15 cellular contexts compared by ENCODE assay signal in genomic region chr18:46542545-46542944, GRCh38.
DNase-seq lines count a peak whose midpoint lies in the region; ATAC-seq, FAIRE-seq and TF ChIP-seq lines count a peak whose summit lies in the region.
"Had no signal": no experiment of that assay in that cellular context is flagged by ENCODE, and none has a peak within 500 bp of the region (broad histone marks: within the 10 kb centered on the region; RNA-seq: fewer than 3 reads in every experiment).

No MANE protein-coding gene starts in this region.

- no peak for TF ChIP-seq RAD21 in SK-N-SH (IDR thresholded peaks at IDR 0.05; ENCODE audit: low read length)

- no peak overlapping the region for H3K9ac ChIP-seq in SK-N-SH

- no peaks in the 10 kb centered on the region for H3K79me2 ChIP-seq in SK-N-SH (ENCODE audit: insufficient read depth)

- no peak for TF ChIP-seq EP300 in SK-N-SH (IDR thresholded peaks at IDR 0.05; ENCODE audit: borderline replicate concordance in 1 of 2, low read depth in 1 of 2, low read length in 1 of 2)

- TF ChIP-seq CTCF in SK-N-SH (IDR thresholded peaks at IDR 0.05) (no peak), foreskin keratinocyte (conservative IDR thresholded peaks at IDR 0.05) (no peak), chondrocyte (IDR thresholded peaks at IDR 0.05) (no peak)

- no peak for ATAC-seq in SK-N-SH treated with all-trans-retinoic acid at 6 μM for 48 hours
- ATAC-seq in foreskin keratinocyte, result peak; percentile 27
- ATAC-seq in left colon, result no peak

- no peaks in the 10 kb centered on the region for H3K36me3 ChIP-seq in SK-N-SH (replicated peaks in 1 of 2; ENCODE audit: control insufficient read depth in 1 of 2, insufficient read depth in 2 of 2, low read length in 1 of 2)
- H3K36me3 ChIP-seq: adrenal gland had no signal

- intact Hi-C loops in left colon (cut with DNase I, micrococcal nuclease), result no loop called here

- no peaks in the 10 kb centered on the region for H3K9me3 ChIP-seq in SK-N-SH
- H3K9me3 ChIP-seq: adrenal gland, spleen had no signal

- in situ Hi-C loops in SK-MEL-5 (cut with HindIII; ENCODE audit: low pct_unique_long_range_greater_than_20kb, low sequenced_read_pairs), result no loop called here

- no peaks in the 10 kb centered on the region for H3K9me2 ChIP-seq in SK-N-SH

- no peak overlapping the region for H3K4me2 ChIP-seq in SK-N-SH

- no peak for DNase-seq in SK-N-SH
- peak; percentile 13 for DNase-seq in SK-MEL-5 (ENCODE audit: low read depth, low spot score)
- peak; percentile 5 to 24 for DNase-seq in foreskin keratinocyte
- DNase-seq in urothelium cell line (ENCODE audit: low spot score), result peak; percentile 31
- no peak for DNase-seq in epidermal melanocyte (ENCODE audit: insufficient read length, low spot score)
- DNase-seq in chondrocyte (ENCODE audit: low spot score), result no peak
- DNase-seq in left colon, result no peak
- DNase-seq: adrenal gland; CD8-positive, alpha-beta memory T cell; H9; MM.1S; spleen had no signal

- H3K4me1 ChIP-seq in SK-N-SH (ENCODE audit: control insufficient read depth in 1 of 2, insufficient read depth in 2 of 2, low read depth in 1 of 2, low read length in 1 of 2), result no peaks in the 10 kb centered on the region
- H3K4me1 ChIP-seq in foreskin keratinocyte, result no peaks in the 10 kb centered on the region
- H3K4me1 ChIP-seq: adrenal gland, spleen had no signal

- H3K27ac ChIP-seq in SK-N-SH (ENCODE audit: low read depth in 2 of 2, low read length in 1 of 2) (no peak overlapping the region), foreskin keratinocyte (no peak overlapping the region)
- H3K27ac ChIP-seq: adrenal gland, HL-60, spleen had no signal

- peaks cover 10% of the 10 kb centered on the region for H3K27me3 Mint-ChIP-seq in chondrocyte (ENCODE audit: low read depth)

- peaks cover 5% of the 10 kb centered on the region for H3K9me3 Mint-ChIP-seq in chondrocyte (ENCODE audit: low read depth)

- 50% methylated on average over 4 of the region's 5 CpGs for WGBS in SK-N-SH (ENCODE audit: low lambda C conversion rate)

- CTCF ChIA-PET in SK-N-SH (lab: Yijun Ruan, JAX), result no interaction called here

- H3K27me3 ChIP-seq in SK-N-SH (ENCODE audit: insufficient read depth), result no peaks in the 10 kb centered on the region
- no peaks in the 10 kb centered on the region for H3K27me3 ChIP-seq in foreskin keratinocyte
- H3K27me3 ChIP-seq: adrenal gland had no signal

- no peak for FAIRE-seq in urothelium cell line (lab: Jason Lieb, UNC)
- FAIRE-seq: A204.1 had no signal

- no peak overlapping the region for H3K27ac Mint-ChIP-seq in chondrocyte (ENCODE audit: unreplicated experiment)
- H3K27ac Mint-ChIP-seq: H9 had no signal

- H3F3A ChIP-seq in SK-N-SH (replicated peaks; ENCODE audit: insufficient read depth), result no peaks in the 10 kb centered on the region

- H4K20me1 ChIP-seq in SK-N-SH (ENCODE audit: insufficient read depth), result no peaks in the 10 kb centered on the region

- POLR2A ChIA-PET in SK-N-SH (lab: Yijun Ruan, JAX), result no interaction called here

- H2AFZ ChIP-seq in SK-N-SH (ENCODE audit: low read depth), result no peak overlapping the region

- no peak overlapping the region for H3K4me3 ChIP-seq in SK-N-SH (ENCODE audit: low read depth in 2 of 2, low read length in 1 of 2)
- H3K4me3 ChIP-seq: adrenal gland, spleen had no signal

- H3K4me1 Mint-ChIP-seq in chondrocyte (ENCODE audit: low read depth), result no peaks in the 10 kb centered on the region
- H3K4me1 Mint-ChIP-seq: H9 had no signal

- no peak overlapping the region for H3K4me3 Mint-ChIP-seq in chondrocyte (ENCODE audit: unreplicated experiment)
- H3K4me3 Mint-ChIP-seq: CD8-positive, alpha-beta memory T cell; H9 had no signal

- no peaks in the 10 kb centered on the region for H3K36me3 Mint-ChIP-seq in chondrocyte (ENCODE audit: low read depth)
- H3K36me3 Mint-ChIP-seq: CD8-positive, alpha-beta memory T cell had no signal

TF ChIP-seq in SK-N-SH, 30 proteins besides CTCF, POLR2A, EP300 and RAD21:
- TF ChIP-seq REST (IDR thresholded peaks at IDR 0.05; ENCODE audit: low read depth, low read length) (peak; percentile 90), RCOR1 (IDR thresholded peaks at IDR 0.05; ENCODE audit: low read length) (no peak)

TF ChIP-seq in SK-N-SH treated with all-trans-retinoic acid at 6 μM for 48 hours, 23 proteins besides CTCF, POLR2A, EP300 and RAD21:
- TF ChIP-seq, protein P1, sequence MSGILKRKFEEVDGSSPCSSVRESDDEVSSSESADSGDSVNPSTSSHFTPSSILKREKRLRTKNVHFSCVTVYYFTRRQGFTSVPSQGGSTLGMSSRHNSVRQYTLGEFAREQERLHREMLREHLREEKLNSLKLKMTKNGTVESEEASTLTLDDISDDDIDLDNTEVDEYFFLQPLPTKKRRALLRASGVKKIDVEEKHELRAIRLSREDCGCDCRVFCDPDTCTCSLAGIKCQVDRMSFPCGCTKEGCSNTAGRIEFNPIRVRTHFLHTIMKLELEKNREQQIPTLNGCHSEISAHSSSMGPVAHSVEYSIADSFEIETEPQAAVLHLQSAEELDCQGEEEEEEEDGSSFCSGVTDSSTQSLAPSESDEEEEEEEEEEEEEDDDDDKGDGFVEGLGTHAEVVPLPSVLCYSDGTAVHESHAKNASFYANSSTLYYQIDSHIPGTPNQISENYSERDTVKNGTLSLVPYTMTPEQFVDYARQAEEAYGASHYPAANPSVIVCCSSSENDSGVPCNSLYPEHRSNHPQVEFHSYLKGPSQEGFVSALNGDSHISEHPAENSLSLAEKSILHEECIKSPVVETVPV (CRISPR knock-in tag; IDR thresholded peaks at IDR 0.05), result no peak
- TF ChIP-seq TOX (CRISPR knock-in tag; IDR thresholded peaks at IDR 0.05; ENCODE audit: borderline replicate concordance), result no peak
- TF ChIP-seq OSR1 (CRISPR knock-in tag; IDR thresholded peaks at IDR 0.05), result no peak
- TF ChIP-seq PPARA (CRISPR knock-in tag; IDR thresholded peaks at IDR 0.05; ENCODE audit: borderline replicate concordance), result no peak
- TF ChIP-seq ZFP30 (CRISPR knock-in tag; IDR thresholded peaks at IDR 0.05), result no peak
- no peak for TF ChIP-seq BACH2 (CRISPR knock-in tag; IDR thresholded peaks at IDR 0.05; ENCODE audit: borderline replicate concordance)
- TF ChIP-seq, protein P2, sequence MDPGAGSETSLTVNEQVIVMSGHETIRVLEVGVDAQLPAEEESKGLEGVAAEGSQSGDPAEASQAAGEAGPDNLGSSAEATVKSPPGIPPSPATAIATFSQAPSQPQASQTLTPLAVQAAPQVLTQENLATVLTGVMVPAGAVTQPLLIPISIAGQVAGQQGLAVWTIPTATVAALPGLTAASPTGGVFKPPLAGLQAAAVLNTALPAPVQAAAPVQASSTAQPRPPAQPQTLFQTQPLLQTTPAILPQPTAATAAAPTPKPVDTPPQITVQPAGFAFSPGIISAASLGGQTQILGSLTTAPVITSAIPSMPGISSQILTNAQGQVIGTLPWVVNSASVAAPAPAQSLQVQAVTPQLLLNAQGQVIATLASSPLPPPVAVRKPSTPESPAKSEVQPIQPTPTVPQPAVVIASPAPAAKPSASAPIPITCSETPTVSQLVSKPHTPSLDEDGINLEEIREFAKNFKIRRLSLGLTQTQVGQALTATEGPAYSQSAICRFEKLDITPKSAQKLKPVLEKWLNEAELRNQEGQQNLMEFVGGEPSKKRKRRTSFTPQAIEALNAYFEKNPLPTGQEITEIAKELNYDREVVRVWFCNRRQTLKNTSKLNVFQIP (CRISPR knock-in tag; IDR thresholded peaks at IDR 0.05; ENCODE audit: borderline replicate concordance, low read depth), result no peak
- TF ChIP-seq TCF4 (CRISPR knock-in tag; IDR thresholded peaks at IDR 0.05; ENCODE audit: borderline replicate concordance), result no peak
- TF ChIP-seq GLIS3 (CRISPR knock-in tag; IDR thresholded peaks at IDR 0.05), result no peak
- TF ChIP-seq ARNTL (CRISPR knock-in tag; IDR thresholded peaks at IDR 0.05; ENCODE audit: borderline replicate concordance, low read depth), result no peak
- no peak for TF ChIP-seq ZC3H10 (CRISPR knock-in tag; IDR thresholded peaks at IDR 0.05)

Comparison
In these comparisons a context has a peak if more than half of its experiments do, and no peak if none do; other contexts are left out.
1. DNase-seq: peak in SK-MEL-5 (single experiment), foreskin keratinocyte (2 of 2) and urothelium cell line (single experiment); none in SK-N-SH (single experiment), epidermal melanocyte (single experiment), chondrocyte (single experiment) and left colon (0 of 2).